In genomic region chr20:54167909-54168872, GRCh38 we compare ENCODE assay signal across 14 cellular contexts. TPM values are rescaled to one million over a fixed set of nuclear protein-coding genes. Genes with fewer than 3 reads are reported as not detected.
DNase-seq lines count a peak whose midpoint lies in the region; ATAC-seq, FAIRE-seq and TF ChIP-seq lines count a peak whose summit lies in the region.
"Had no signal": no experiment of that assay in that cellular context is flagged by ENCODE, and none has a peak within 500 bp of the region (broad histone marks: within the 10 kb centered on the region; RNA-seq: fewer than 3 reads in every experiment).

No MANE protein-coding gene starts in this region.

- no peak for FAIRE-seq in H54 (lab: Jason Lieb, UNC)

- H3K27me3 Mint-ChIP-seq in CD8-positive, alpha-beta memory T cell, result peaks cover 34 to 89% of the 10 kb centered on the region in 2 donors

- 0 out of 2 replicates have a peak overlapping the region, but pooled peaks have one; percentile 6 for H3K4me3 ChIP-seq in SK-N-MC
- no peak overlapping the region for H3K4me3 ChIP-seq in CD8-positive, alpha-beta memory T cell (ENCODE audit: low read length)
- H3K4me3 ChIP-seq: colonic mucosa, testis had no signal

- H3K27ac ChIP-seq in SK-N-MC, result peak overlapping the region; percentile 82
- no peak overlapping the region for H3K27ac ChIP-seq in CD8-positive, alpha-beta memory T cell (ENCODE audit: low read depth, low read length)
- H3K27ac ChIP-seq: colonic mucosa, testis, WERI-Rb-1 had no signal

- peak; percentile 76 for DNase-seq in Daoy (ENCODE audit: low read depth)
- peak; percentile 45 for DNase-seq in HuH-7.5 (ENCODE audit: low spot score)
- DNase-seq in SK-N-MC (ENCODE audit: low read depth, low spot score), result no peak
- DNase-seq in glomerular visceral epithelial cell (ENCODE audit: extremely low spot score), result peak; percentile 75
- no peak for DNase-seq in H54 (ENCODE audit: insufficient read length, low spot score)
- no peak for DNase-seq in CD8-positive, alpha-beta memory T cell
- DNase-seq: activated naive CD8-positive, alpha-beta T cell treated with anti-CD3 and anti-CD28 coated beads, Interleukin-2, amount 50 U/mL, for 24 hours; colonic mucosa; NCI-H446 treated with DMSO at 0.1 percent for 48 hours; SIG-M5; stimulated activated CD4-positive, alpha-beta T cell treated with anti-CD3 and anti-CD28 coated beads, Interleukin-12 subunit alpha, Interleukin-12 subunit beta, amount 100 ng/mL, for 4 hours; testis; WERI-Rb-1 had no signal

- H3K36me3 Mint-ChIP-seq in CD8-positive, alpha-beta memory T cell, result no peaks in the 10 kb centered on the region

- no peak overlapping the region for H3K9ac ChIP-seq in SK-N-MC (ENCODE audit: insufficient read length)

- peaks cover 22% of the 10 kb centered on the region for H3K27me3 ChIP-seq in CD8-positive, alpha-beta memory T cell (ENCODE audit: insufficient read depth, low read length, poor library complexity, severe bottlenecking)
- H3K27me3 ChIP-seq: testis had no signal

- H3K9me3 Mint-ChIP-seq in CD8-positive, alpha-beta memory T cell, result peaks cover 0 to 2% (median 0%) of the 10 kb centered on the region in 5 donors
- H3K9me3 Mint-ChIP-seq: activated naive CD8-positive, alpha-beta T cell treated with anti-CD3 and anti-CD28 coated beads, Interleukin-2, amount 50 U/mL, for 24 hours had no signal

- H3K36me3 ChIP-seq in SK-N-MC (ENCODE audit: insufficient read depth, low read length), result peaks cover 19% of the 10 kb centered on the region
- H3K36me3 ChIP-seq in CD8-positive, alpha-beta memory T cell (ENCODE audit: insufficient read depth, low read length), result no peaks in the 10 kb centered on the region
- H3K36me3 ChIP-seq: colonic mucosa, WERI-Rb-1 had no signal

- POLR2A ChIA-PET in CD8-positive, alpha-beta memory T cell (lab: Charles Lee), result no interaction called here

- H3K4me1 ChIP-seq in CD8-positive, alpha-beta memory T cell (ENCODE audit: insufficient read depth, low read length), result no peaks in the 10 kb centered on the region
- H3K4me1 ChIP-seq: testis had no signal

- no peak overlapping the region for H3K4me3 Mint-ChIP-seq in CD8-positive, alpha-beta memory T cell
- H3K4me3 Mint-ChIP-seq: activated naive CD8-positive, alpha-beta T cell treated with anti-CD3 and anti-CD28 coated beads, Interleukin-2, amount 50 U/mL, for 24 hours had no signal

- H3K27ac Mint-ChIP-seq in CD8-positive, alpha-beta memory T cell, result no peak overlapping the region
- H3K27ac Mint-ChIP-seq: activated naive CD8-positive, alpha-beta T cell treated with anti-CD3 and anti-CD28 coated beads, Interleukin-2, amount 50 U/mL, for 24 hours had no signal

- CTCF ChIA-PET in CD8-positive, alpha-beta memory T cell (lab: Charles Lee), result no interaction called here

- ATAC-seq in HG02642 (IDR thresholded peaks at IDR 0.05; ENCODE audit: poor library complexity, unreplicated experiment), result no peak
- ATAC-seq: activated naive CD8-positive, alpha-beta T cell treated with anti-CD3 and anti-CD28 coated beads, Interleukin-2, amount 50 U/mL, for 24 hours had no signal

- no peak for TF ChIP-seq POLR2A in H54 (IDR thresholded peaks at IDR 0.05; ENCODE audit: low read depth, low read length)

- no peaks in the 10 kb centered on the region for H3K9me3 ChIP-seq in SK-N-MC (ENCODE audit: low read depth, low read length)
- no peaks in the 10 kb centered on the region for H3K9me3 ChIP-seq in CD8-positive, alpha-beta memory T cell (ENCODE audit: low read length)
- H3K9me3 ChIP-seq: colonic mucosa, testis had no signal

- peaks cover 0 to 7% (median 6%) of the 10 kb centered on the region in 3 donors for H3K4me1 Mint-ChIP-seq in CD8-positive, alpha-beta memory T cell
- H3K4me1 Mint-ChIP-seq: activated naive CD8-positive, alpha-beta T cell treated with anti-CD3 and anti-CD28 coated beads, Interleukin-2, amount 50 U/mL, for 24 hours had no signal

RNA-seq across cellular contexts. Expression of gene CYP24A1, which starts 5.6 kb away (rescaled TPM):
- total RNA-seq in Daoy (2014; rRNA removed; shearing (Covaris generic)), result 0.46 and 1.0 TPM in 2 replicates
- total RNA-seq in CD8-positive, alpha-beta memory T cell, result under 1 TPM; 0.37 to 0.58 TPM
- 0.40 TPM for polyA plus RNA-seq in CD8-positive, alpha-beta memory T cell

RNA-seq across cellular contexts. Expression of gene PFDN4, which starts 39.7 kb away (rescaled TPM):
- 481 and 548 TPM in 2 replicates for total RNA-seq in Daoy (2014; rRNA removed; shearing (Covaris generic))
- total RNA-seq in CD8-positive, alpha-beta memory T cell, result 10 to 100 TPM; 37.1 to 41.3 TPM
- polyA plus RNA-seq in CD8-positive, alpha-beta memory T cell, result 42.5 TPM

Comparison
In these comparisons a context has a peak if more than half of its experiments do, and no peak if none do; other contexts are left out.
1. DNase-seq: peak in Daoy (single experiment), HuH-7.5 (single experiment) and glomerular visceral epithelial cell (single experiment); none in SK-N-MC (single experiment), H54 (single experiment) and CD8-positive, alpha-beta memory T cell (0 of 5).
2. RNA of gene PFDN4, which starts 39.7 kb away (total RNA-seq): 481 to 548 TPM in Daoy; 37.1 to 41.3 TPM in CD8-positive, alpha-beta memory T cell; every median in the first group is over 10 times any median in the second.